16 cellular contexts compared by ENCODE assay signal in genomic region chr2:102771114-102771513, GRCh38.
"Had no signal": no experiment of that assay in that cellular context is flagged by ENCODE, and none has a peak within 500 bp of the region (broad histone marks: within the 10 kb centered on the region; RNA-seq: fewer than 3 reads in every experiment).

No MANE protein-coding gene starts in this region.

- H3K27ac ChIP-seq: body of pancreas, parathyroid adenoma, tibial artery, vagina had no signal

- DNase-seq: activated CD4-positive, alpha-beta T cell treated with anti-CD3 and anti-CD28 coated beads for 48 hours; activated CD8-positive, alpha-beta memory T cell treated with anti-CD3 and anti-CD28 coated beads, Interleukin-2, amount 50 U/mL, for 48 hours; activated CD8-positive, alpha-beta T cell treated with anti-CD3 and anti-CD28 coated beads, Interleukin-2, amount 10 ng/mL, durations not matched to agents 7 days and 5 days; activated naive CD4-positive, alpha-beta T cell; activated naive CD8-positive, alpha-beta T cell treated with anti-CD3 and anti-CD28 coated beads, Interleukin-2, amount 50 U/mL, for 24 hours; body of pancreas; dermis blood vessel endothelial cell; glutamatergic neuron; naive B cell; T-helper 17 cell; tibial artery had no signal

- H3K79me2 ChIP-seq: parathyroid adenoma had no signal

- H3K9me3 ChIP-seq: body of pancreas, tibial artery, vagina had no signal

- H3K4me1 Mint-ChIP-seq: activated naive CD8-positive, alpha-beta T cell treated with anti-CD3 and anti-CD28 coated beads, Interleukin-2, amount 50 U/mL, for 24 hours; mesothelial cell of epicardium; naive B cell; stimulated activated effector memory CD8-positive, alpha-beta T cell treated with anti-CD3 and anti-CD28 coated beads, Interleukin-12 subunit alpha, Interleukin-12 subunit beta, amount 100 ng/mL, for 72 hours; T-helper 17 cell had no signal

- H3K4me3 Mint-ChIP-seq: activated CD8-positive, alpha-beta T cell treated with anti-CD3 and anti-CD28 coated beads, Interleukin-2, amount 10 ng/mL, durations not matched to agents 7 days and 5 days; activated naive CD8-positive, alpha-beta T cell treated with anti-CD3 and anti-CD28 coated beads, Interleukin-2, amount 50 U/mL, for 24 hours; mesothelial cell of epicardium; naive B cell; stimulated activated effector memory CD8-positive, alpha-beta T cell treated with anti-CD3 and anti-CD28 coated beads, Interleukin-12 subunit alpha, Interleukin-12 subunit beta, amount 100 ng/mL, for 72 hours; T-helper 17 cell; WTC11 had no signal

- H3K9me3 Mint-ChIP-seq: activated naive CD8-positive, alpha-beta T cell treated with anti-CD3 and anti-CD28 coated beads, Interleukin-2, amount 50 U/mL, for 24 hours; mesothelial cell of epicardium; naive B cell; stimulated activated effector memory CD8-positive, alpha-beta T cell treated with anti-CD3 and anti-CD28 coated beads, Interleukin-12 subunit alpha, Interleukin-12 subunit beta, amount 100 ng/mL, for 72 hours; WTC11 had no signal

- ATAC-seq: activated CD8-positive, alpha-beta T cell treated with anti-CD3 and anti-CD28 coated beads, Interleukin-2, amount 10 ng/mL, durations not matched to agents 7 days and 5 days; activated naive CD8-positive, alpha-beta T cell treated with anti-CD3 and anti-CD28 coated beads, Interleukin-2, amount 50 U/mL, for 24 hours; body of pancreas; stimulated activated effector memory CD8-positive, alpha-beta T cell treated with anti-CD3 and anti-CD28 coated beads, Interleukin-12 subunit alpha, Interleukin-12 subunit beta, amount 100 ng/mL, for 72 hours; T-helper 17 cell; WTC11 had no signal

- H2AFZ ChIP-seq: parathyroid adenoma had no signal

- H3K4me3 ChIP-seq: body of pancreas, tibial artery, vagina had no signal

- H3K9ac ChIP-seq: parathyroid adenoma had no signal

- H3K36me3 Mint-ChIP-seq: stimulated activated effector memory CD8-positive, alpha-beta T cell treated with anti-CD3 and anti-CD28 coated beads, Interleukin-12 subunit alpha, Interleukin-12 subunit beta, amount 100 ng/mL, for 72 hours had no signal

- H3K27ac Mint-ChIP-seq: activated CD8-positive, alpha-beta T cell treated with anti-CD3 and anti-CD28 coated beads, Interleukin-2, amount 10 ng/mL, durations not matched to agents 7 days and 5 days; activated naive CD8-positive, alpha-beta T cell treated with anti-CD3 and anti-CD28 coated beads, Interleukin-2, amount 50 U/mL, for 24 hours; mesothelial cell of epicardium; naive B cell; stimulated activated effector memory CD8-positive, alpha-beta T cell treated with anti-CD3 and anti-CD28 coated beads, Interleukin-12 subunit alpha, Interleukin-12 subunit beta, amount 100 ng/mL, for 72 hours; T-helper 17 cell; WTC11 had no signal

- H3K27me3 ChIP-seq: body of pancreas, tibial artery, vagina had no signal

- H3K36me3 ChIP-seq: vagina had no signal

- H3K27me3 Mint-ChIP-seq: activated naive CD8-positive, alpha-beta T cell treated with anti-CD3 and anti-CD28 coated beads, Interleukin-2, amount 50 U/mL, for 24 hours; naive B cell; T-helper 17 cell had no signal

- H3K4me1 ChIP-seq: body of pancreas, parathyroid adenoma, tibial artery, vagina had no signal
